In the genomic region with DNA sequence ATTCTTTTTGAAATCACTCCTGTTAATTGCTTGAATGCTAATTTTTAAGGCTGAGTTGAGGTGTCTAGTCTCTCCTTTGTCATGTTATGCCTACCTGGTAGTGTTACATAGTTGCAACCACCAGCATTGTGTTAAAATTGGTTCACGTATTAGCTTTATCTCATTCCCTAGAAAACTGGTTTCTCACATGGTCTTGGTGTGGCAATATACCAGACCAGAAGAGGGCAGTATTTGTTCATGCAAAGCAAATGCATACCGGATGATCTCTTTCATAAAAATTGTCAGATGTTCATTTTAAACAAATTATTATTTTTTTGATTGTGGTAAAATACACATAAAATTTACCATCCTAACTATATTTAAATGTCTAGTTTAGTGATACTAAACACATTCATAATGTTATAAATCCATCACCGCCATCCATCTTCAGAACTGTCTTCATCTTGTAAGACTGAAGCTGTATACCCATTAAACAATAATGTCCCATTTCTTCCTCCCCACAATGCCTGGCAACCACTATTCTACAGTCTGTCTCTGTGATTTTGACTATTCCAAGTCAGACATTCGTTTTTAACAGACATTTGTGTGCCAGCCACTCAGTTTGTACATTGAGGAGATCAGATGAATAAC, we compare ENCODE assay signal across 8 cellular contexts.
DNase-seq lines count a peak whose midpoint lies in the region; ATAC-seq, FAIRE-seq and TF ChIP-seq lines count a peak whose summit lies in the region.

No MANE protein-coding gene starts in this region.

- peak; percentile 79 for TF ChIP-seq CTCF in D721Med (IDR thresholded peaks at IDR 0.05; ENCODE audit: insufficient read depth, missing control alignments)
- peak; percentile 76 for TF ChIP-seq CTCF in choroid plexus epithelial cell (conservative IDR thresholded peaks at IDR 0.05; ENCODE audit: low read depth, low read length)
- peak in 1 of 3 donors; percentile 26 for TF ChIP-seq CTCF in ovary (IDR thresholded peaks at IDR 0.05)

- intact Hi-C loops in ovary (cut with DNase I): no loop called here

- no peaks in the 10 kb centered on the region for H3K27me3 ChIP-seq in ovary

- H3K4me1 ChIP-seq in ovary (ENCODE audit: insufficient read depth): no peaks in the 10 kb centered on the region

- no peaks in the 10 kb centered on the region for H3K9me3 ChIP-seq in ovary

- H3K4me3 ChIP-seq in choroid plexus epithelial cell (ENCODE audit: low read depth, low read length) (no peak overlapping the region), ovary (no peak overlapping the region)

- no peak overlapping the region for H3K27ac ChIP-seq in ovary

- TF ChIP-seq EP300 in ovary (IDR thresholded peaks at IDR 0.05): no peak

- FAIRE-seq in D721Med (lab: Jason Lieb, UNC): no peak

- CTCF ChIA-PET in HEK293T (lab: Yijun Ruan, JAX): interaction anchor here (0.6 to 1.7 kb wide), 12 partner anchors 11 to 218 kb away, joined by 3 to 14 read pairs (median 4); a partner anchor contains a TSS

- TF ChIP-seq POLR2A in ovary (IDR thresholded peaks at IDR 0.05): no peak

- ATAC-seq in GM21737 (IDR thresholded peaks at IDR 0.05; ENCODE audit: unreplicated experiment): no peak
- ATAC-seq in HG03196 (IDR thresholded peaks at IDR 0.05; ENCODE audit: unreplicated experiment): no peak

- no peaks in the 10 kb centered on the region for H3K36me3 ChIP-seq in ovary

- no peak for DNase-seq in D721Med (ENCODE audit: insufficient read length, low spot score)
- DNase-seq in HEK293T (ENCODE audit: extremely low spot score): peak; percentile 46
- peak; percentile 11 to 32 for DNase-seq in NOMO-1 (lab: John Stamatoyannopoulos, UW; ENCODE audit: unreplicated experiment in 2 of 2)
- DNase-seq in choroid plexus epithelial cell (ENCODE audit: low read depth): peak; percentile 79
- peak; percentile 58 to 76 for DNase-seq in lung microvascular endothelial cell (ENCODE audit: low read depth in 2 of 2)
- DNase-seq in ovary: no peak

- POLR2A ChIA-PET in HEK293T (lab: Yijun Ruan, JAX): no interaction called here

- WGBS in ovary, 3 donors: 59 to 63% (median 62%) methylated on average over 4 of the region's 4 CpGs

TF ChIP-seq in HEK293T, 16 proteins besides CTCF, POLR2A, EP300 and RAD21:
- TF ChIP-seq BHLHE40 (IDR thresholded peaks at IDR 0.05; ENCODE audit: borderline replicate concordance) (no peak), LEF1 (IDR thresholded peaks at IDR 0.05; ENCODE audit: borderline replicate concordance) (no peak), L3MBTL2 (conservative IDR thresholded peaks at IDR 0.05) (no peak), ARNT (IDR thresholded peaks at IDR 0.05) (no peak), ELF4 (IDR thresholded peaks at IDR 0.05) (no peak), TARDBP (IDR thresholded peaks at IDR 0.05) (no peak), ZNF384 (IDR thresholded peaks at IDR 0.05) (no peak), SP1 (IDR thresholded peaks at IDR 0.05) (no peak)

Comparison
In these comparisons a context has a peak if more than half of its experiments do, and no peak if none do; other contexts are left out.
1. DNase-seq: peak in HEK293T (single experiment), NOMO-1 (2 of 2), choroid plexus epithelial cell (single experiment) and lung microvascular endothelial cell (2 of 2); none in D721Med (single experiment) and ovary (0 of 5).